9 cellular contexts compared by ENCODE assay signal in genomic region chr4:74117024-74117534, GRCh38. TPM values are rescaled to one million over a fixed set of nuclear protein-coding genes. Genes with fewer than 3 reads are reported as not detected.
DNase-seq lines count a peak whose midpoint lies in the region; ATAC-seq, FAIRE-seq and TF ChIP-seq lines count a peak whose summit lies in the region.
"Had no signal": no experiment of that assay in that cellular context is flagged by ENCODE, and none has a peak within 500 bp of the region (broad histone marks: within the 10 kb centered on the region; RNA-seq: fewer than 3 reads in every experiment).

No MANE protein-coding gene starts in this region.

- H2AFZ ChIP-seq in K562 (ENCODE audit: low read depth, low read length), result peak overlapping the region; percentile 81

- H3K27ac ChIP-seq in K562 (ENCODE audit: extremely low read depth, low read depth, low read length) (peak overlapping the region; percentile 27; the same call in 2 of the 3 replicates), stomach smooth muscle (ENCODE audit: low read length) (peak overlapping the region; percentile 20)
- H3K27ac ChIP-seq: cardiac muscle cell had no signal

- peak; percentile 67 for ATAC-seq in K562
- no peak for ATAC-seq in stimulated activated naive CD8-positive, alpha-beta T cell treated with anti-CD3 and anti-CD28 coated beads, Interleukin-15, amount 100 ng/mL, for 72 hours
- ATAC-seq in HG02840 (IDR thresholded peaks at IDR 0.05; ENCODE audit: low FRiP score, unreplicated experiment), result no peak

- H3K9me3 ChIP-seq in K562 (replicated peaks; ENCODE audit: control insufficient read depth, insufficient read depth, low read depth, low read length), result no peaks in the 10 kb centered on the region
- H3K9me3 ChIP-seq in stomach smooth muscle (ENCODE audit: control insufficient read depth in 2 of 2, low read length in 2 of 2), result no peaks in the 10 kb centered on the region

- H3K27ac Mint-ChIP-seq in stimulated activated naive CD8-positive, alpha-beta T cell treated with anti-CD3 and anti-CD28 coated beads, Interleukin-15, amount 100 ng/mL, for 72 hours, result no peak overlapping the region

- DNase-seq in HFF-Myc (ENCODE audit: extremely low read depth, low read depth) (peak; percentile 70), K562 (ENCODE audit: extremely low read depth in 1 of 4, low spot score in 3 of 4) (peak in 2 of 4 experiments; percentile 29 to 60), iPS-NIHi7 (ENCODE audit: extremely low spot score) (peak; percentile 22), NAMALWA (ENCODE audit: low spot score) (no peak), GM20000 (ENCODE audit: low spot score) (no peak)
- DNase-seq in stimulated activated naive CD8-positive, alpha-beta T cell treated with anti-CD3 and anti-CD28 coated beads, Interleukin-15, amount 100 ng/mL, for 72 hours, result no peak

- peak; percentile 74 for FAIRE-seq in K562 (lab: Jason Lieb, UNC)

- BruUV-seq in K562 (replicated peaks; lab: Mats Ljungman, UMichigan), result no TSS peak

- CTCF ChIA-PET in K562 (lab: Yijun Ruan, JAX; ENCODE audit: low intra/inter-chr PET ratio), result no interaction called here

- H3K36me3 ChIP-seq in K562 (ENCODE audit: control insufficient read depth, insufficient read depth, low read length), result no peaks in the 10 kb centered on the region
- H3K36me3 ChIP-seq in stomach smooth muscle (ENCODE audit: control insufficient read depth in 2 of 2, insufficient read depth in 2 of 2, low read length in 2 of 2), result no peaks in the 10 kb centered on the region
- H3K36me3 ChIP-seq: cardiac muscle cell had no signal

- POLR2A ChIA-PET in K562 (lab: Yijun Ruan, JAX), result interaction anchor here (0.7 to 2.2 kb wide), 6 partner anchors 8 to 78 kb away, joined by 3 to 9 read pairs (median 5); partner anchors contain the start of genes CXCL2 and CXCL3

- in situ Hi-C loops in K562 (cut with MboI), result no loop called here

- no peak for TF ChIP-seq EP300 in K562 (IDR thresholded peaks at IDR 0.05; ENCODE audit: low read length)

- H3K4me1 ChIP-seq in K562 (replicated peaks in 1 of 2; ENCODE audit: control insufficient read depth in 2 of 2, insufficient read depth in 2 of 2, low read length in 2 of 2), result peaks cover 0 to 14% of the 10 kb centered on the region in 2 experiments; a peak in 3 of 5 replicates
- peaks cover 5% of the 10 kb centered on the region for H3K4me1 ChIP-seq in stomach smooth muscle (ENCODE audit: control insufficient read depth, insufficient read depth, low read length)

- H3K27me3 ChIP-seq in K562 (ENCODE audit: control insufficient read depth in 2 of 2, insufficient read depth in 2 of 2, low read length in 2 of 2), result no peaks in the 10 kb centered on the region
- no peaks in the 10 kb centered on the region for H3K27me3 ChIP-seq in stomach smooth muscle (ENCODE audit: control insufficient read depth in 1 of 2, insufficient read depth in 2 of 2, low read length in 2 of 2)
- H3K27me3 ChIP-seq: cardiac muscle cell had no signal

- intact Hi-C loops in K562 (cut with micrococcal nuclease), result no loop called here

- H3K4me2 ChIP-seq in K562 (ENCODE audit: insufficient read depth, low read length), result no peak overlapping the region; the same call in 1 of the 2 replicates

- no peaks in the 10 kb centered on the region for H3K9me1 ChIP-seq in K562 (ENCODE audit: control insufficient read depth, insufficient read depth, low read length)

- H3K9ac ChIP-seq in K562 (ENCODE audit: insufficient read depth in 1 of 2, low read depth in 2 of 2, low read length in 2 of 2) (no peak overlapping the region), stomach smooth muscle (ENCODE audit: low read length in 2 of 2) (peak overlapping the region in 1 of 2 donors; percentile 25)

- H4K20me1 ChIP-seq in K562 (replicated peaks; ENCODE audit: control insufficient read depth, insufficient read depth, low read length), result no peaks in the 10 kb centered on the region

- no peaks in the 10 kb centered on the region for H3K4me1 Mint-ChIP-seq in stimulated activated naive CD8-positive, alpha-beta T cell treated with anti-CD3 and anti-CD28 coated beads, Interleukin-15, amount 100 ng/mL, for 72 hours

- TF ChIP-seq CTCF in HFF-Myc (IDR thresholded peaks at IDR 0.05; ENCODE audit: low read depth, low read length, missing control alignments), result no peak
- no peak for TF ChIP-seq CTCF in K562 (IDR thresholded peaks at IDR 0.05 in 2 of 3, conservative IDR thresholded peaks at IDR 0.05 in 1 of 3; ENCODE audit: insufficient read depth in 2 of 3, low read depth in 1 of 3, low read length in 3 of 3)
- no peak for TF ChIP-seq CTCF in GM20000 (IDR thresholded peaks at IDR 0.05; ENCODE audit: extremely low read depth, missing control alignments)

- H3K27me3 Mint-ChIP-seq in stimulated activated naive CD8-positive, alpha-beta T cell treated with anti-CD3 and anti-CD28 coated beads, Interleukin-15, amount 100 ng/mL, for 72 hours, result no peaks in the 10 kb centered on the region

- TF ChIP-seq RAD21 in K562 (CRISPR knock-in tag; conservative IDR thresholded peaks at IDR 0.05 in 1 of 2, IDR thresholded peaks at IDR 0.05 in 1 of 2), result no peak

- H3K4me3 Mint-ChIP-seq in stimulated activated naive CD8-positive, alpha-beta T cell treated with anti-CD3 and anti-CD28 coated beads, Interleukin-15, amount 100 ng/mL, for 72 hours, result no peak overlapping the region

- no peaks in the 10 kb centered on the region for H3K79me2 ChIP-seq in K562 (ENCODE audit: control insufficient read depth, insufficient read depth, low read length)

- H3K4me3 ChIP-seq in HFF-Myc (replicated peaks; ENCODE audit: low read depth, low read length) (no peak overlapping the region), K562 (no peak overlapping the region), stomach smooth muscle (ENCODE audit: low read length in 2 of 2) (peak overlapping the region in 1 of 2 donors; percentile 9)
- H3K4me3 ChIP-seq: cardiac muscle cell had no signal

- peaks cover 2 to 3% of the 10 kb centered on the region in 2 donors for H3K9me3 Mint-ChIP-seq in stimulated activated naive CD8-positive, alpha-beta T cell treated with anti-CD3 and anti-CD28 coated beads, Interleukin-15, amount 100 ng/mL, for 72 hours

- no peak for TF ChIP-seq POLR2A in K562 (conservative IDR thresholded peaks at IDR 0.05)

- 22% methylated on average over 3 of the region's 3 CpGs for WGBS in K562 (ENCODE audit: insufficient coverage, low coverage, missing lambda C conversion rate)

TF ChIP-seq in K562, 482 proteins besides CTCF, POLR2A, EP300 and RAD21 (continues in another document):
- TF ChIP-seq RFX1 (IDR thresholded peaks at IDR 0.05) (peak; percentile 88), L3MBTL2 (IDR thresholded peaks at IDR 0.05) (peak; percentile 39; the same call in 1 of the 2 replicates), NFXL1 (CRISPR knock-in tag; IDR thresholded peaks at IDR 0.05) (no peak)

RNA-seq across cellular contexts. Expression of gene CXCL2, which starts 18.1 kb away (rescaled TPM):
- total RNA-seq in K562 (2011; cell fraction: chromatin; rRNA removed; ENCODE audit: low replicate concordance), result 18.7 and 19.8 TPM in 2 replicates
- 17.1 and 21.3 TPM in 2 replicates for total RNA-seq in K562 (2011; cell fraction: nucleolus; rRNA removed)
- total RNA-seq in K562 (2011; cell fraction: nucleoplasm; rRNA removed), result 15.0 and 18.9 TPM in 2 replicates
- total RNA-seq in K562 (2014; rRNA removed), result 8.1 and 10.8 TPM in 2 replicates
- 4.8 and 5.6 TPM in 2 replicates for total RNA-seq in K562 (2014; rRNA removed; fragmentation: Illumina TruSeq; extraction: Trizol)
- 3.1 and 4.1 TPM in 2 replicates for total RNA-seq in K562 (2015; rRNA removed; fragmentation: Illumina TruSeq; extraction: Trizol)
- 8.5 and 12.5 TPM in 2 replicates for total RNA-seq in K562 (2021)
- 1.2 and 3.5 TPM in 2 replicates for polyA plus RNA-seq in K562 (2011; rRNA removed)
- polyA plus RNA-seq in K562 (2011; cell fraction: cytosol; rRNA removed), result 1.0 and 2.1 TPM in 2 replicates
- 6.5 and 27.0 TPM in 2 replicates for polyA plus RNA-seq in K562 (2011; cell fraction: nucleus; rRNA removed)
- 6.9 and 14.0 TPM in 2 replicates for polyA plus RNA-seq in K562 (2012)
- 3.5 and 4.7 TPM in 2 replicates for polyA plus RNA-seq in K562 (2014; fragmentation: Illumina TruSeq; extraction: Trizol)
- 1 to 10 TPM; 2.3 to 2.5 TPM for polyA plus RNA-seq in K562 (2014; fragmentation: Nextera tagmentation; extraction: Ambion mirVana)
- 9.4 and 10.9 TPM in 2 replicates for polyA plus RNA-seq in K562 (2014; rRNA removed)
- 1.7 and 5.4 TPM in 2 replicates for polyA minus RNA-seq in K562 (2011; rRNA and poly(A)+ RNA removed)
- polyA minus RNA-seq in K562 (2011; cell fraction: cytosol; rRNA and poly(A)+ RNA removed), result 5.2 and 5.6 TPM in 2 replicates
- 8.7 and 20.3 TPM in 2 replicates for polyA minus RNA-seq in K562 (2011; cell fraction: nucleus; rRNA and poly(A)+ RNA removed)
- total RNA-seq: cardiac muscle cell had no signal
- polyA plus RNA-seq: cardiac muscle cell had no signal

RNA-seq across cellular contexts. Expression of gene MTHFD2L, which starts 40.8 kb away (rescaled TPM):
- total RNA-seq in K562 (2011; cell fraction: chromatin; rRNA removed; ENCODE audit: low replicate concordance), result 20.6 and 60.4 TPM in 2 replicates
- 15.3 and 17.2 TPM in 2 replicates for total RNA-seq in K562 (2011; cell fraction: nucleolus; rRNA removed)
- total RNA-seq in K562 (2011; cell fraction: nucleoplasm; rRNA removed), result 39.8 and 80.6 TPM in 2 replicates
- total RNA-seq in K562 (2014; rRNA removed), result 26.7 and 38.1 TPM in 2 replicates
- 32.5 and 35.7 TPM in 2 replicates for total RNA-seq in K562 (2014; rRNA removed; fragmentation: Illumina TruSeq; extraction: Trizol)
- total RNA-seq in K562 (2015; rRNA removed; fragmentation: Illumina TruSeq; extraction: Trizol), result 24.0 and 26.6 TPM in 2 replicates
- 24.6 and 27.7 TPM in 2 replicates for total RNA-seq in K562 (2021)
- 26.3 and 39.0 TPM in 2 replicates for polyA plus RNA-seq in K562 (2011; rRNA removed)
- polyA plus RNA-seq in K562 (2011; cell fraction: cytosol; rRNA removed), result 6.3 and 12.8 TPM in 2 replicates
- polyA plus RNA-seq in K562 (2011; cell fraction: nucleus; rRNA removed), result 24.4 and 28.3 TPM in 2 replicates
- 19.8 and 20.1 TPM in 2 replicates for polyA plus RNA-seq in K562 (2012)
- polyA plus RNA-seq in K562 (2014; fragmentation: Illumina TruSeq; extraction: Trizol), result 19.1 and 19.7 TPM in 2 replicates
- 10 to 100 TPM; 10.0 to 13.7 TPM for polyA plus RNA-seq in K562 (2014; fragmentation: Nextera tagmentation; extraction: Ambion mirVana)
- polyA plus RNA-seq in K562 (2014; rRNA removed), result 26.0 and 29.8 TPM in 2 replicates
- 26.0 and 28.5 TPM in 2 replicates for polyA minus RNA-seq in K562 (2011; rRNA and poly(A)+ RNA removed)
- 8.8 and 9.2 TPM in 2 replicates for polyA minus RNA-seq in K562 (2011; cell fraction: cytosol; rRNA and poly(A)+ RNA removed)
- polyA minus RNA-seq in K562 (2011; cell fraction: nucleus; rRNA and poly(A)+ RNA removed), result 47.9 and 57.3 TPM in 2 replicates

Comparison
In these comparisons a context has a peak if more than half of its experiments do, and no peak if none do; other contexts are left out.
1. DNase-seq: peak in HFF-Myc (single experiment) and iPS-NIHi7 (single experiment); none in NAMALWA (single experiment), stimulated activated naive CD8-positive, alpha-beta T cell treated with anti-CD3 and anti-CD28 coated beads, Interleukin-15, amount 100 ng/mL, for 72 hours (0 of 2) and GM20000 (single experiment).